2 cellular contexts compared by ENCODE assay signal in the genomic region with DNA sequence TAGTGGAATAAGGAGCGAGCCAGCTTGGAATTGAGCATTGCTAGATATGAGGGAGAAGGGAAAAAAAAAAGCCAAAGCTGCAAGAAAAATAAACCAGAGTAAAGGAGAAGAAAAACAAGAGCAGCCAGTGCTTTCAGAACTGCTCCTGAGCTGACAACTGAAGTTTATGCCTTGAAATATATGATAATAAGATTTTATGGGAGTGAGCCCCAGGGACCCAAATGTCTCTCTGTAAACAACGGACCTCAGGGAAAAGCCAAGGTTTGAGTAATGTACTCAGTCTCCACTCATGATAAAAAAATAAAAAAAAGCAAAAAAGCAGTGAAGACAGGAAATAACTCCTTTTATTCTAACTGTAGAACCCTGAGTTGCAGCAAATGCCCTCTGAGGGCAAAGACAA.
TF ChIP-seq lines count a peak whose summit lies in the region.

No MANE protein-coding gene starts in this region.

TF ChIP-seq in HCT116, 20 proteins besides CTCF, POLR2A, EP300 and RAD21 (continued from another document):
- TF ChIP-seq ZBTB33 (IDR thresholded peaks at IDR 0.05; ENCODE audit: extremely low read depth, insufficient replicate concordance, low read length) (no peak), EZH2 (IDR thresholded peaks at IDR 0.05) (no peak), TCF7L2 (IDR thresholded peaks at IDR 0.05; ENCODE audit: borderline replicate concordance, extremely low read depth, insufficient read depth, insufficient read length) (no peak), ELF1 (IDR thresholded peaks at IDR 0.05; ENCODE audit: borderline replicate concordance, low read depth) (no peak), FOSL1 (IDR thresholded peaks at IDR 0.05; ENCODE audit: low read depth) (no peak), SIN3A (IDR thresholded peaks at IDR 0.05; ENCODE audit: low read depth) (no peak)
TF ChIP-seq in HCT116: peak in this region for 0.

TF ChIP-seq in neural cell, 6 proteins besides CTCF, POLR2A, EP300 and RAD21 (continued from another document):
- TF ChIP-seq REST (IDR thresholded peaks at IDR 0.05; ENCODE audit: borderline replicate concordance), result no peak
- no peak for TF ChIP-seq TAF1 (IDR thresholded peaks at IDR 0.05; ENCODE audit: low read depth)
- TF ChIP-seq MXI1 (conservative IDR thresholded peaks at IDR 0.05; ENCODE audit: poor library complexity, severe bottlenecking), result no peak
- no peak for TF ChIP-seq EZH2 (IDR thresholded peaks at IDR 0.05; ENCODE audit: borderline replicate concordance, insufficient read depth, low read length, poor library complexity, severe bottlenecking)
